In the genomic region with DNA sequence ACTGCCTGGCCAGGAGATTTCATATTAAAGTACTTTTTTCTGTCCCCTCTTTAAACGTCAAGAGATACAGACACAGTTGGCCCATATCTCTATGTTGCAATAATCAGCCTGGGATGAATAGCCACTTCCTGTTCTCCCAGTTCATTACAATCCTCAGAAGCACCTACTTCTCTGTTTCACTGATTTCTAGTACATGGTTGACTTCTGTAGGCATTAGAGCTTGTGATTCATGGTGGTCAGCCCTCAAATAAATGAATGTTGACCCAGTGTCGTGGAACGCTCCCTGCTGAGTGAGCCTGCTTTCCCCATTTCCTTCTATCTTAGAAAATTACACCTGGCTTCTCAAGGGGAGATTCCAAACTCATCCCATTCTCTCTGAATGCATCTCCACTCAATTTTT, we compare ENCODE assay signal across 15 cellular contexts.
DNase-seq lines count a peak whose midpoint lies in the region; ATAC-seq and TF ChIP-seq lines count a peak whose summit lies in the region.
"Had no signal": no experiment of that assay in that cellular context is flagged by ENCODE, and none has a peak within 500 bp of the region (broad histone marks: within the 10 kb centered on the region; RNA-seq: fewer than 3 reads in every experiment).

No MANE protein-coding gene starts in this region.

- H3K4ac ChIP-seq in IMR-90 (ENCODE audit: low read depth, low read length) (no peak overlapping the region), neuronal stem cell (ENCODE audit: low read length) (no peak overlapping the region)

- no peak overlapping the region for H4K91ac ChIP-seq in IMR-90 (ENCODE audit: insufficient read depth, low read depth, low read length)
- no peak overlapping the region for H4K91ac ChIP-seq in neuronal stem cell (ENCODE audit: low read depth, low read length, poor library complexity)

- WGBS in IMR-90 (ENCODE audit: extremely low coverage in 2 of 2, insufficient read length in 1 of 2), 2 experiments, result no CpG with 5 or more reads among the region's 3 CpGs
- WGBS in neuronal stem cell (ENCODE audit: extremely low coverage in 2 of 2, insufficient read length in 2 of 2, insufficient replicate concordance in 1 of 2), 2 donors, result no CpG with 5 or more reads among the region's 3 CpGs
- 69 to 74% (median 70%) methylated on average over 3 of the region's 3 CpGs for WGBS in adrenal gland, 4 donors

- H3K23ac ChIP-seq in IMR-90 (ENCODE audit: low read depth, low read length), result no peak overlapping the region
- no peak overlapping the region for H3K23ac ChIP-seq in neuronal stem cell (ENCODE audit: low read depth, low read length, poor library complexity)

- POLR2A ChIA-PET in IMR-90 (lab: Charles Lee; ENCODE audit: unreplicated experiment), result no interaction called here

- no peak for TF ChIP-seq RAD21 in IMR-90 (IDR thresholded peaks at IDR 0.05; ENCODE audit: low read length)

- no peaks in the 10 kb centered on the region for H3K4me1 ChIP-seq in IMR-90 (ENCODE audit: control insufficient read depth, insufficient read depth, low read length)
- peaks cover 14 to 20% of the 10 kb centered on the region in 2 donors for H3K4me1 ChIP-seq in neuronal stem cell (ENCODE audit: control insufficient read depth in 2 of 2, insufficient read depth in 1 of 2, low read depth in 1 of 2, low read length in 2 of 2)
- no peaks in the 10 kb centered on the region for H3K4me1 ChIP-seq in adrenal gland (replicated peaks in 1 of 2)
- H3K4me1 ChIP-seq: gastrocnemius medialis, stomach had no signal

- H3K27ac ChIP-seq in IMR-90 (ENCODE audit: insufficient read depth, low read length) (no peak overlapping the region), neuronal stem cell (replicated peaks; ENCODE audit: low read length) (peak overlapping the region; percentile 36), adrenal gland (no peak overlapping the region)
- H3K27ac ChIP-seq: cardiac muscle cell, gastrocnemius medialis, stomach had no signal

- intact Hi-C loops in IMR-90 (cut with micrococcal nuclease), result no loop called here
- intact Hi-C loops in adrenal gland (cut with DNase I), result no loop called here

- H3K4me3 ChIP-seq in IMR-90 (ENCODE audit: insufficient read depth, low read depth, low read length) (no peak overlapping the region), epithelial cell of esophagus (ENCODE audit: low read length) (no peak overlapping the region), neuronal stem cell (ENCODE audit: low read length in 2 of 2) (no peak overlapping the region), adrenal gland (no peak overlapping the region)
- H3K4me3 ChIP-seq: cardiac muscle cell, gastrocnemius medialis, stomach had no signal

- no peaks in the 10 kb centered on the region for H4K20me1 ChIP-seq in IMR-90 (ENCODE audit: insufficient read depth, low read length)

- H3K9ac ChIP-seq in IMR-90 (ENCODE audit: low read depth, low read length), result no peak overlapping the region
- no peak overlapping the region for H3K9ac ChIP-seq in neuronal stem cell (ENCODE audit: low read depth, low read length, poor library complexity)

- H2AK5ac ChIP-seq in IMR-90 (ENCODE audit: low read depth, low read length) (no peak overlapping the region), neuronal stem cell (ENCODE audit: low read depth, low read length) (no peak overlapping the region)

- no peak for ATAC-seq in IMR-90 (ENCODE audit: low read depth)
- ATAC-seq in HG02763 (IDR thresholded peaks at IDR 0.05; ENCODE audit: unreplicated experiment), result no peak
- ATAC-seq: gastrocnemius medialis had no signal

- no peak overlapping the region for H2AFZ ChIP-seq in IMR-90 (replicated peaks; ENCODE audit: low read length, poor library complexity)
- H2AFZ ChIP-seq in neuronal stem cell (ENCODE audit: low read length), result peak overlapping the region; percentile 50

- in situ Hi-C loops in IMR-90 (cut with MboI; ENCODE audit: low sequenced_read_pairs), result no loop called here

- H2BK5ac ChIP-seq in IMR-90 (ENCODE audit: low read depth, low read length, poor library complexity, severe bottlenecking) (no peak overlapping the region), neuronal stem cell (ENCODE audit: low read length) (no peak overlapping the region)

- DNase-seq in IMR-90, result no peak
- DNase-seq in NCI-H226, result peak; percentile 50
- DNase-seq in epithelial cell of esophagus (ENCODE audit: low read depth), result peak; percentile 9
- no peak for DNase-seq in neuronal stem cell (ENCODE audit: low spot score)
- no peak for DNase-seq in adrenal gland
- no peak for DNase-seq in NCI-H146 treated with DMSO at 0.1 percent for 48 hours (lab: John Stamatoyannopoulos, UW; ENCODE audit: unreplicated experiment)
- DNase-seq: activated CD4-positive, alpha-beta T cell treated with anti-CD3 and anti-CD28 coated beads, Interleukin-2, amount 10 ng/mL, durations not matched to agents 7 days and 5 days; C1 segment of cervical spinal cord; effector memory CD4-positive, alpha-beta T cell; gastrocnemius medialis; NCI-H146; NCI-H524 treated with DMSO at 0.1 percent for 48 hours; stomach had no signal

- no peak overlapping the region for H2BK12ac ChIP-seq in neuronal stem cell (ENCODE audit: low read length)

- no peak overlapping the region for H3K56ac ChIP-seq in IMR-90 (ENCODE audit: extremely low read depth, insufficient read depth, low read length)

- no peak overlapping the region for H4K5ac ChIP-seq in IMR-90 (ENCODE audit: low read depth, low read length)

- H2BK120ac ChIP-seq in IMR-90 (ENCODE audit: low read depth, low read length) (no peak overlapping the region), neuronal stem cell (ENCODE audit: low read depth, low read length) (no peak overlapping the region)

- H2BK15ac ChIP-seq in IMR-90 (ENCODE audit: low read depth, low read length), result no peak overlapping the region
- H2BK15ac ChIP-seq in neuronal stem cell (ENCODE audit: low read length), result no peak overlapping the region

- no peaks in the 10 kb centered on the region for H3K27me3 ChIP-seq in IMR-90 (ENCODE audit: control insufficient read depth, insufficient read depth, low read length)
- no peaks in the 10 kb centered on the region for H3K27me3 ChIP-seq in neuronal stem cell (ENCODE audit: control insufficient read depth in 3 of 3, insufficient read depth in 3 of 3, low read depth in 1 of 3, low read length in 3 of 3)
- H3K27me3 ChIP-seq in adrenal gland, result no peaks in the 10 kb centered on the region
- H3K27me3 ChIP-seq: cardiac muscle cell, gastrocnemius medialis, stomach had no signal

- H2AK9ac ChIP-seq in IMR-90 (replicated peaks; ENCODE audit: low read depth, low read length, poor library complexity), result no peak overlapping the region

- no peak overlapping the region for H2BK20ac ChIP-seq in IMR-90 (ENCODE audit: low read depth, low read length)

- H3K36me3 ChIP-seq in IMR-90 (ENCODE audit: control insufficient read depth, insufficient read depth, low read length), result no peaks in the 10 kb centered on the region
- H3K36me3 ChIP-seq in neuronal stem cell (replicated peaks in 1 of 2; ENCODE audit: control insufficient read depth in 2 of 2, insufficient read depth in 2 of 2, low read length in 2 of 2), result no peaks in the 10 kb centered on the region
- H3K36me3 ChIP-seq in adrenal gland (replicated peaks in 1 of 2), result no peaks in the 10 kb centered on the region
- H3K36me3 ChIP-seq: cardiac muscle cell, gastrocnemius medialis, stomach had no signal

- BruUV-seq in IMR-90 (replicated peaks; lab: Mats Ljungman, UMichigan), result no TSS peak

- H3K9me1 ChIP-seq in IMR-90 (ENCODE audit: insufficient read depth, low read length), result no peaks in the 10 kb centered on the region

- CTCF ChIA-PET in IMR-90 (lab: Yijun Ruan, JAX), result no interaction called here

- dilution Hi-C loops in IMR-90 (cut with HindIII; ENCODE audit: low sequenced_read_pairs, unreplicated experiment), result no loop called here

- no peak overlapping the region for H3K14ac ChIP-seq in IMR-90 (replicated peaks; ENCODE audit: low read depth, low read length)
- no peak overlapping the region for H3K14ac ChIP-seq in neuronal stem cell (ENCODE audit: low read length)

- H3K4me2 ChIP-seq in IMR-90 (ENCODE audit: low read depth, low read length) (no peak overlapping the region), neuronal stem cell (ENCODE audit: insufficient read depth, low read length, poor library complexity, severe bottlenecking) (no peak overlapping the region)

- H3K79me1 ChIP-seq in IMR-90 (ENCODE audit: low read depth in 1 of 2, low read length in 2 of 2), result no peaks in the 10 kb centered on the region
- no peaks in the 10 kb centered on the region for H3K79me1 ChIP-seq in neuronal stem cell (ENCODE audit: low read depth, low read length)

- TF ChIP-seq POLR2A in IMR-90 (IDR thresholded peaks at IDR 0.05; ENCODE audit: low read depth, low read length) (no peak), adrenal gland (IDR thresholded peaks at IDR 0.05) (no peak)

- H4K8ac ChIP-seq in IMR-90 (ENCODE audit: low read depth in 2 of 2, low read length in 2 of 2) (no peak overlapping the region), neuronal stem cell (ENCODE audit: low read depth, low read length) (no peak overlapping the region)

- no peak overlapping the region for H3K18ac ChIP-seq in IMR-90 (ENCODE audit: low read depth, low read length)
- no peak overlapping the region for H3K18ac ChIP-seq in neuronal stem cell (ENCODE audit: low read length)

- TF ChIP-seq CTCF in IMR-90 (conservative IDR thresholded peaks at IDR 0.05; ENCODE audit: low read depth, low read length) (no peak), epithelial cell of esophagus (IDR thresholded peaks at IDR 0.05; ENCODE audit: insufficient read depth, low read depth, low read length, missing control alignments) (no peak), adrenal gland (IDR thresholded peaks at IDR 0.05) (no peak)

- H3K9me3 ChIP-seq in IMR-90 (ENCODE audit: control insufficient read depth, insufficient read depth, low read length) (no peaks in the 10 kb centered on the region), neuronal stem cell (replicated peaks in 1 of 2; ENCODE audit: control insufficient read depth in 2 of 2, insufficient read depth in 1 of 2, low read depth in 1 of 2, low read length in 2 of 2) (peaks cover 0 to 2% of the 10 kb centered on the region in 2 donors), adrenal gland (replicated peaks in 1 of 3) (no peaks in the 10 kb centered on the region)
- H3K9me3 ChIP-seq: gastrocnemius medialis, stomach had no signal

TF ChIP-seq in IMR-90, 13 proteins besides CTCF, POLR2A, EP300 and RAD21:
- no peak for TF ChIP-seq BHLHE40 (IDR thresholded peaks at IDR 0.05; ENCODE audit: low read depth, low read length)
- 0 out of 2 replicates have a peak, but pooled peaks have one; percentile 32 for TF ChIP-seq CEBPB (IDR thresholded peaks at IDR 0.05; ENCODE audit: low read depth, low read length)

Comparison
In these comparisons a context has a peak if more than half of its experiments do, and no peak if none do; other contexts are left out.
1. DNase-seq: peak in NCI-H226 (single experiment) and epithelial cell of esophagus (single experiment); none in IMR-90 (single experiment), neuronal stem cell (single experiment), adrenal gland (0 of 7) and NCI-H146 treated with DMSO at 0.1 percent for 48 hours (single experiment).